8 cellular contexts compared by ENCODE assay signal in genomic region chrX:110407910-110408545, GRCh38. TPM values are rescaled to one million over a fixed set of nuclear protein-coding genes. Genes with fewer than 3 reads are reported as not detected.
DNase-seq lines count a peak whose midpoint lies in the region; ATAC-seq and TF ChIP-seq lines count a peak whose summit lies in the region.

No MANE protein-coding gene starts in this region.

- TF ChIP-seq CTCF in WERI-Rb-1 (IDR thresholded peaks at IDR 0.05; ENCODE audit: low read depth, low read length) (peak; percentile 63), chondrocyte (IDR thresholded peaks at IDR 0.05) (peak; percentile 90), liver (IDR thresholded peaks at IDR 0.05; ENCODE audit: low read depth, low read length, missing input control) (peak; percentile 70), thoracic aorta (IDR thresholded peaks at IDR 0.05) (peak; percentile 53)

- H3K36me3 ChIP-seq in WERI-Rb-1 (no peaks in the 10 kb centered on the region), liver (ENCODE audit: control insufficient read depth in 4 of 4, insufficient read depth in 3 of 4, low read depth in 1 of 4, low read length in 3 of 4) (no peaks in the 10 kb centered on the region), thoracic aorta (no peaks in the 10 kb centered on the region)

- H3K9ac ChIP-seq in liver (ENCODE audit: low read depth in 1 of 2, low read length in 2 of 2) = no peak overlapping the region

- peak; percentile 60 for DNase-seq in DMS114 treated with DMSO at 0.1 percent for 48 hours (lab: John Stamatoyannopoulos, UW; ENCODE audit: unreplicated experiment)
- peak; percentile 60 for DNase-seq in NCI-H2029 treated with DMSO at 0.1 percent for 48 hours (lab: John Stamatoyannopoulos, UW)
- DNase-seq in WERI-Rb-1 = peak; percentile 53
- no peak for DNase-seq in chondrocyte (ENCODE audit: low spot score)
- no peak for DNase-seq in thoracic aorta (ENCODE audit: low spot score)

- H3K27me3 ChIP-seq in WERI-Rb-1 (ENCODE audit: insufficient read depth, low read depth, severe bottlenecking) (peaks cover 65% of the 10 kb centered on the region), liver (ENCODE audit: control insufficient read depth in 4 of 4, insufficient read depth in 4 of 4, low read length in 3 of 4) (no peaks in the 10 kb centered on the region), thoracic aorta (replicated peaks; ENCODE audit: insufficient read depth) (no peaks in the 10 kb centered on the region)

- ATAC-seq in GM21526 (IDR thresholded peaks at IDR 0.05; ENCODE audit: low FRiP score, unreplicated experiment) (peak; percentile 69), thoracic aorta (ENCODE audit: insufficient number of reproducible peaks, low FRiP score, low read depth) (no peak), GM18520 (IDR thresholded peaks at IDR 0.05; ENCODE audit: unreplicated experiment) (no peak)

- 57% methylated on average over 5 of the region's 5 CpGs for WGBS in liver

- no peak overlapping the region for H3K27ac Mint-ChIP-seq in chondrocyte (ENCODE audit: unreplicated experiment)

- no peaks in the 10 kb centered on the region for H3K36me3 Mint-ChIP-seq in chondrocyte (ENCODE audit: low read depth)

- TF ChIP-seq RAD21 in liver (IDR thresholded peaks at IDR 0.05) = peak; percentile 84 to 88

- H3K27ac ChIP-seq in WERI-Rb-1 (no peak overlapping the region), liver (ENCODE audit: low read depth in 1 of 2, low read length in 2 of 2) (no peak overlapping the region), thoracic aorta (no peak overlapping the region)

- no peaks in the 10 kb centered on the region for H3K9me3 Mint-ChIP-seq in chondrocyte (ENCODE audit: low read depth)

- H3K27me3 Mint-ChIP-seq in chondrocyte (ENCODE audit: low read depth) = no peaks in the 10 kb centered on the region

- peaks cover 23% of the 10 kb centered on the region for H3K4me1 Mint-ChIP-seq in chondrocyte (ENCODE audit: low read depth)

- H3K4me3 ChIP-seq in WERI-Rb-1 (ENCODE audit: low read depth, low read length) (no peak overlapping the region), liver (ENCODE audit: low read depth in 1 of 3, low read length in 3 of 3) (no peak overlapping the region), thoracic aorta (no peak overlapping the region)

- H3K9me3 ChIP-seq in WERI-Rb-1 (ENCODE audit: severe bottlenecking) (no peaks in the 10 kb centered on the region), liver (ENCODE audit: control insufficient read depth in 4 of 4, low read length in 3 of 4) (no peaks in the 10 kb centered on the region), thoracic aorta (no peaks in the 10 kb centered on the region)

- no peak overlapping the region for H3K4me3 Mint-ChIP-seq in chondrocyte (ENCODE audit: unreplicated experiment)

- no peaks in the 10 kb centered on the region for H3K4me1 ChIP-seq in liver (ENCODE audit: control insufficient read depth in 4 of 4, insufficient read depth in 4 of 4, low read length in 3 of 4)
- no peaks in the 10 kb centered on the region for H3K4me1 ChIP-seq in thoracic aorta (ENCODE audit: control insufficient read depth in 1 of 2, low read depth in 2 of 2)

TF ChIP-seq in liver, 16 proteins besides CTCF, POLR2A, EP300 and RAD21:
- no peak for TF ChIP-seq MAX (IDR thresholded peaks at IDR 0.05)
- no peak for TF ChIP-seq TAF1 (conservative IDR thresholded peaks at IDR 0.05)
- no peak for TF ChIP-seq GABPA (IDR thresholded peaks at IDR 0.05 in 1 of 2, conservative IDR thresholded peaks at IDR 0.05 in 1 of 2)
- TF ChIP-seq RXRA (IDR thresholded peaks at IDR 0.05) = no peak
- no peak for TF ChIP-seq HNF4A (conservative IDR thresholded peaks at IDR 0.05)
- no peak for TF ChIP-seq EGR1 (IDR thresholded peaks at IDR 0.05; ENCODE audit: low read depth in 2 of 2)
- no peak for TF ChIP-seq NR2F2 (IDR thresholded peaks at IDR 0.05)
- no peak for TF ChIP-seq FOXA1 (IDR thresholded peaks at IDR 0.05)
- no peak for TF ChIP-seq ZBTB33 (IDR thresholded peaks at IDR 0.05)
- TF ChIP-seq FOXA2 (IDR thresholded peaks at IDR 0.05) = no peak

RNA-seq across cellular contexts. Expression of gene RTL9, which starts 49.4 kb away (rescaled TPM):
- 0.20 to 0.33 TPM in 2 of 3 replicates, not detected in the other for total RNA-seq in chondrocyte
- total RNA-seq in liver = under 1 TPM; 0.25 to 0.37 TPM
- under 1 TPM in 1 of 2 donors, not detected in 1; 0.05 TPM for polyA plus RNA-seq in liver
- under 1 TPM; 0.07 to 0.27 TPM for total RNA-seq in thoracic aorta

Comparison
In these comparisons a context has a peak if more than half of its experiments do, and no peak if none do; other contexts are left out.
1. DNase-seq: peak in DMS114 treated with DMSO at 0.1 percent for 48 hours (single experiment), NCI-H2029 treated with DMSO at 0.1 percent for 48 hours (single experiment) and WERI-Rb-1 (single experiment); none in chondrocyte (single experiment) and thoracic aorta (single experiment).
2. Peak in every context shown above with its lines, with median percentiles within 50 percentile points of each other: CTCF ChIP-seq.